Comparison of ENCODE assay signal across 8 cellular contexts in the genomic region with DNA sequence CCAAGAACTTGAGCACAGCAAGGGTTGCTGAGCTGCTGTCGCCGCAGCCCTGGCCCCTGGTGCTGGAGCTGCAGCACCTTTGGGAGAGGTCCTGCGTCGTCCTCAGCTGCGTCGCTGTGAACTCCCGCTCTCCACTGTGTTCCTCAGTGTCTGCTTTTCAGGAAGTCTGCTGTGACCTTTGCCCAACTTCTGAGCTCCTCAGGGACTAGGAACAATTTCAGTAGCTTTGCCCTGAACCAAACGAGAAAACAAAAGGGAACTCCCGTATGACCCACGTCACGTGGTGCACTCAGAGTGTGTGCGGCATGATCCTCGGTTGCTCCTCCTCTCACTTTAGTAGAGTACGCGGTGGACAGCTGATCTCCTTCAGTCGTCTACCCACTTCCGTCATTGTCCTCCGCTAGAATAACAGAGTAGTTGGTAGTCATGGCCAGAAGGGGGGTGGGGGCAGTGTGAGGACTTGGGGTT. TPM values are rescaled to one million over a fixed set of nuclear protein-coding genes. Genes with fewer than 3 reads are reported as not detected.
A peak's percentile ranks its signal among the peaks of the same experiment; 100 is the strongest.
DNase-seq lines count a peak whose midpoint lies in the region; ATAC-seq and TF ChIP-seq lines count a peak whose summit lies in the region.

No MANE protein-coding gene starts in this region.

- H3K9ac ChIP-seq in fibroblast of lung (ENCODE audit: insufficient read depth, low read length) = no peak overlapping the region

- H3K4me1 ChIP-seq in fibroblast of lung (ENCODE audit: control insufficient read depth, extremely low read depth, insufficient read depth, low read length) (no peaks in the 10 kb centered on the region), HAP-1 (no peaks in the 10 kb centered on the region)

- H3K27me3 Mint-ChIP-seq in T-helper 2 cell treated with Interferon-gamma antibody and Interleukin-4, amounts not matched to agents 5 μg/mL and 100 μg/mL, for 36 hours (ENCODE audit: low read depth) = no peaks in the 10 kb centered on the region
- H3K27me3 Mint-ChIP-seq in nephron progenitor cell (ENCODE audit: low read depth, poor library complexity) = no peaks in the 10 kb centered on the region

- DNase-seq in COLO829 (ENCODE audit: low spot score) = peak; percentile 12
- peak; percentile 45 for DNase-seq in T-helper 2 cell treated with Interferon-gamma antibody and Interleukin-4, amounts not matched to agents 5 μg/mL and 100 μg/mL, for 36 hours (ENCODE audit: low spot score)
- peak; percentile 28 to 45 for DNase-seq in fibroblast of lung (ENCODE audit: low read depth in 2 of 2)
- DNase-seq in nephron progenitor cell = no peak
- no peak for DNase-seq in AG08395 (ENCODE audit: low spot score)
- no peak for DNase-seq in NCI-H2081 (lab: John Stamatoyannopoulos, UW)
- DNase-seq in HAP-1 (ENCODE audit: low spot score in 2 of 2) = no peak

- H3K9me3 ChIP-seq in fibroblast of lung (ENCODE audit: control insufficient read depth, insufficient read depth, low read depth, low read length) (no peaks in the 10 kb centered on the region), HAP-1 (no peaks in the 10 kb centered on the region)

- no peaks in the 10 kb centered on the region for H3K9me3 Mint-ChIP-seq in T-helper 2 cell treated with Interferon-gamma antibody and Interleukin-4, amounts not matched to agents 5 μg/mL and 100 μg/mL, for 36 hours
- peaks cover 51% of the 10 kb centered on the region for H3K9me3 Mint-ChIP-seq in nephron progenitor cell

- no peak overlapping the region for H3K4me2 ChIP-seq in fibroblast of lung (ENCODE audit: extremely low read depth, insufficient read depth, low read length)

- peaks cover 51% of the 10 kb centered on the region for H3K36me3 Mint-ChIP-seq in T-helper 2 cell treated with Interferon-gamma antibody and Interleukin-4, amounts not matched to agents 5 μg/mL and 100 μg/mL, for 36 hours (ENCODE audit: low read depth)
- peaks cover 87% of the 10 kb centered on the region for H3K36me3 Mint-ChIP-seq in nephron progenitor cell (ENCODE audit: low read depth)

- no peaks in the 10 kb centered on the region for H3K79me2 ChIP-seq in fibroblast of lung (ENCODE audit: control insufficient read depth, insufficient read depth, low read length)

- in situ Hi-C loops in HAP-1 (cut with MboI; ENCODE audit: low sequenced_read_pairs) = no loop called here

- H3K4me1 Mint-ChIP-seq in T-helper 2 cell treated with Interferon-gamma antibody and Interleukin-4, amounts not matched to agents 5 μg/mL and 100 μg/mL, for 36 hours (ENCODE audit: low read depth) = peaks cover 13% of the 10 kb centered on the region
- peaks cover 38% of the 10 kb centered on the region for H3K4me1 Mint-ChIP-seq in nephron progenitor cell

- H3K27me3 ChIP-seq in fibroblast of lung (ENCODE audit: control insufficient read depth, insufficient read depth, low read length) (no peaks in the 10 kb centered on the region), HAP-1 (ENCODE audit: low read depth) (no peaks in the 10 kb centered on the region)

- peak overlapping the region; percentile 75 for H3K27ac Mint-ChIP-seq in T-helper 2 cell treated with Interferon-gamma antibody and Interleukin-4, amounts not matched to agents 5 μg/mL and 100 μg/mL, for 36 hours
- peak overlapping the region; percentile 83 for H3K27ac Mint-ChIP-seq in nephron progenitor cell

- H3K4me3 ChIP-seq in fibroblast of lung (replicated peaks in 1 of 4; ENCODE audit: control extremely low read depth in 1 of 4, insufficient read depth in 1 of 4, low read depth in 3 of 4, low read length in 4 of 4) (no peak overlapping the region), HAP-1 (no peak overlapping the region)

- H2AFZ ChIP-seq in fibroblast of lung (ENCODE audit: low read length) = no peak overlapping the region

- no peak overlapping the region for H3K4me3 Mint-ChIP-seq in T-helper 2 cell treated with Interferon-gamma antibody and Interleukin-4, amounts not matched to agents 5 μg/mL and 100 μg/mL, for 36 hours
- H3K4me3 Mint-ChIP-seq in nephron progenitor cell = no peak overlapping the region

- H3K36me3 ChIP-seq in fibroblast of lung (ENCODE audit: control insufficient read depth, insufficient read depth, low read length) = peaks cover 22% of the 10 kb centered on the region
- H3K36me3 ChIP-seq in HAP-1 (replicated peaks) = peaks cover 64% of the 10 kb centered on the region

- no peak overlapping the region for H3K27ac ChIP-seq in fibroblast of lung (ENCODE audit: insufficient read depth, low read length)

- TF ChIP-seq CTCF in fibroblast of lung (conservative IDR thresholded peaks at IDR 0.05 in 1 of 2, IDR thresholded peaks at IDR 0.05 in 1 of 2; ENCODE audit: low read depth in 1 of 2, low read length in 2 of 2) = no peak
- no peak for TF ChIP-seq CTCF in nephron progenitor cell (IDR thresholded peaks at IDR 0.05)

- no peaks in the 10 kb centered on the region for H4K20me1 ChIP-seq in fibroblast of lung (ENCODE audit: control insufficient read depth, extremely low read depth, insufficient read depth, low read length)

- no peak for ATAC-seq in HG03159 (IDR thresholded peaks at IDR 0.05; ENCODE audit: unreplicated experiment)

RNA-seq across cellular contexts. Expression of gene WDR45B, which starts 44.2 kb away (rescaled TPM):
- 51.6 and 66.2 TPM in 2 replicates for total RNA-seq in fibroblast of lung
- 80.9 and 95.2 TPM in 2 replicates for polyA plus RNA-seq in fibroblast of lung
- polyA plus RNA-seq in fibroblast of lung (2012) = 62.2 and 64.4 TPM in 2 replicates
- polyA minus RNA-seq in fibroblast of lung (ENCODE audit: low replicate concordance) = 39.5 and 55.5 TPM in 2 replicates

Comparison
In these comparisons a context has a peak if more than half of its experiments do, and no peak if none do; other contexts are left out.
1. DNase-seq: peak in COLO829 (single experiment), T-helper 2 cell treated with Interferon-gamma antibody and Interleukin-4, amounts not matched to agents 5 μg/mL and 100 μg/mL, for 36 hours (single experiment) and fibroblast of lung (2 of 2); none in nephron progenitor cell (single experiment), AG08395 (single experiment), NCI-H2081 (0 of 2) and HAP-1 (0 of 2).